1 cellular context compared by ENCODE assay signal in the genomic region with DNA sequence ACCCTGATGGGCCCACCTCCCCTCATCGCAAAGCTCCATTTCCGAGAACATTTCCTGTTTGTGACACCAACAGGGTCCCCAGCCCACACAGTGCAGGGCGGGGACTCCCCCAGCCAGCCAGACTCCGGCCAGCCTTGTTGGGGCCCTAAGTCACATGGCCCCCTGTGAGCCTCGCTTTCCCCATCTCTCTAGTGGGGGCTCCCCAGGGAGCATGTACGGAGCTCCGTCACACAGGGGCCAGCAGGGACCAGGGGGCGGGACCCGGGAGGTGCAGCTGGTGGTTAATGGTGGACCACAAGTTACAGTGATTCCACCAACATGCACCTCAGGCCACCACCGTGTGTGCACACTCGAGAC.
TF ChIP-seq lines count a peak whose summit lies in the region.

No MANE protein-coding gene starts in this region.

TF ChIP-seq in GM12878, 131 proteins besides CTCF, POLR2A, EP300 and RAD21:
- TF ChIP-seq GATAD2B (conservative IDR thresholded peaks at IDR 0.05; ENCODE audit: low read depth), result peak; percentile 75
- TF ChIP-seq MTA2 (IDR thresholded peaks at IDR 0.05; ENCODE audit: low read depth), result 0 out of 2 replicates have a peak, but pooled peaks have one; percentile 16
- peak; percentile 54 for TF ChIP-seq RAD51 (IDR thresholded peaks at IDR 0.05)
- TF ChIP-seq DPF2 (IDR thresholded peaks at IDR 0.05), result peak; percentile 64; the same call in 1 of the 2 replicates
- TF ChIP-seq NFXL1 (IDR thresholded peaks at IDR 0.05; ENCODE audit: borderline replicate concordance), result no peak
- no peak for TF ChIP-seq NRF1 (conservative IDR thresholded peaks at IDR 0.05; ENCODE audit: low read depth, low read length)
- peak in 1 of 2 experiments; percentile 28; a peak in 1 of 4 replicates for TF ChIP-seq BHLHE40 (IDR thresholded peaks at IDR 0.05; ENCODE audit: borderline replicate concordance in 1 of 2, low read depth in 2 of 2, low read length in 1 of 2)
- peak; percentile 29 for TF ChIP-seq RUNX3 (IDR thresholded peaks at IDR 0.05; ENCODE audit: low read length)
- no peak for TF ChIP-seq POU2F2 (IDR thresholded peaks at IDR 0.05; ENCODE audit: borderline replicate concordance, low read depth, low read length)
- TF ChIP-seq MEF2B (IDR thresholded peaks at IDR 0.05; ENCODE audit: partially characterized antibody, poor library complexity, severe bottlenecking), result peak; percentile 82
- TF ChIP-seq YY1 (IDR thresholded peaks at IDR 0.05; ENCODE audit: low read depth, low read length), result 0 out of 2 replicates have a peak, but pooled peaks have one; percentile 18
- peak; percentile 25; the same call in 1 of the 2 replicates for TF ChIP-seq IKZF1 (conservative IDR thresholded peaks at IDR 0.05)
- TF ChIP-seq, protein P1, sequence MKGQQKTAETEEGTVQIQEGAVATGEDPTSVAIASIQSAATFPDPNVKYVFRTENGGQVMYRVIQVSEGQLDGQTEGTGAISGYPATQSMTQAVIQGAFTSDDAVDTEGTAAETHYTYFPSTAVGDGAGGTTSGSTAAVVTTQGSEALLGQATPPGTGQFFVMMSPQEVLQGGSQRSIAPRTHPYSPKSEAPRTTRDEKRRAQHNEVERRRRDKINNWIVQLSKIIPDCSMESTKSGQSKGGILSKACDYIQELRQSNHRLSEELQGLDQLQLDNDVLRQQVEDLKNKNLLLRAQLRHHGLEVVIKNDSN (IDR thresholded peaks at IDR 0.05; ENCODE audit: borderline replicate concordance, extremely low read length, insufficient read depth, low read depth, low read length), result peak; percentile 36
